15 cellular contexts compared by ENCODE assay signal in the genomic region with DNA sequence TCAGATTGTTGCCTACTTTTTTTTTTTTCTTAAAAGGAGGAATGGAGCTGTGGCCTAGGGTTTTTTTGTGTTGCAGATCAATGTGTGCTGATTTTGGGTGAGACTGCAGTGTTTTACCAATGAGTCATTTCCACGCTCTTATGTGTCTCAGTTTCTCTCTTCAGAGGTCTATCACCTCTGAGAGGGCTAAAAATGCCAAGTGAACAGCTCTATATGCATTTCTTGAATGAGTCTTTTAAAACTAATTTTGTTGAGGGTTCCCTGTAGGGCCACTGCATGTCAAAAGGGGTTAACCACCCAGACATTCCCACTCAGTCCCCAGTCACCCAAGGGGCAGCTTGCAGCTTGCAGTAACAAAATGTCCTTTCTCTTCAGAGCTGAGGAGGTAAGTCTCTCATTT. TPM values are rescaled to one million over a fixed set of nuclear protein-coding genes. Genes with fewer than 3 reads are reported as not detected.
DNase-seq lines count a peak whose midpoint lies in the region; ATAC-seq and TF ChIP-seq lines count a peak whose summit lies in the region.
"Had no signal": no experiment of that assay in that cellular context is flagged by ENCODE, and none has a peak within 500 bp of the region (broad histone marks: within the 10 kb centered on the region; RNA-seq: fewer than 3 reads in every experiment).

No MANE protein-coding gene starts in this region.

- H3K4me1 ChIP-seq in fibroblast of lung (ENCODE audit: control insufficient read depth, extremely low read depth, insufficient read depth, low read length): no peaks in the 10 kb centered on the region
- no peaks in the 10 kb centered on the region for H3K4me1 ChIP-seq in gastroesophageal sphincter

- H3K9me3 ChIP-seq in fibroblast of lung (ENCODE audit: control insufficient read depth, insufficient read depth, low read depth, low read length): no peaks in the 10 kb centered on the region
- no peaks in the 10 kb centered on the region for H3K9me3 ChIP-seq in gastroesophageal sphincter

- no peaks in the 10 kb centered on the region for H3K36me3 ChIP-seq in fibroblast of lung (ENCODE audit: control insufficient read depth, insufficient read depth, low read length)
- no peaks in the 10 kb centered on the region for H3K36me3 ChIP-seq in gastroesophageal sphincter

- no peak for TF ChIP-seq CTCF in fibroblast of lung (conservative IDR thresholded peaks at IDR 0.05 in 1 of 2, IDR thresholded peaks at IDR 0.05 in 1 of 2; ENCODE audit: low read depth in 1 of 2, low read length in 2 of 2)
- TF ChIP-seq CTCF in gastroesophageal sphincter (IDR thresholded peaks at IDR 0.05): no peak

- no peak overlapping the region for H3K4me3 ChIP-seq in fibroblast of lung (replicated peaks in 1 of 4; ENCODE audit: control extremely low read depth in 1 of 4, insufficient read depth in 1 of 4, low read depth in 3 of 4, low read length in 4 of 4)
- H3K4me3 ChIP-seq in gastroesophageal sphincter: no peak overlapping the region

- H2AFZ ChIP-seq in fibroblast of lung (ENCODE audit: low read length): no peak overlapping the region

- TF ChIP-seq EP300 in gastroesophageal sphincter (IDR thresholded peaks at IDR 0.05): no peak

- H4K20me1 ChIP-seq in fibroblast of lung (ENCODE audit: control insufficient read depth, extremely low read depth, insufficient read depth, low read length): no peaks in the 10 kb centered on the region

- WGBS in gastroesophageal sphincter (ENCODE audit: low coverage in 1 of 2), 2 donors: 100% methylated on average over 1 of the region's 1 CpG; no CpG with 5 or more reads in 1 of the 2 donors

- TF ChIP-seq POLR2A in GM18505 (IDR thresholded peaks at IDR 0.05; ENCODE audit: borderline replicate concordance, extremely low read depth, insufficient read depth, insufficient read length): no peak
- TF ChIP-seq POLR2A in gastroesophageal sphincter (IDR thresholded peaks at IDR 0.05): no peak

- ATAC-seq in GM18505 (IDR thresholded peaks at IDR 0.05; ENCODE audit: unreplicated experiment) (peak; percentile 73), GM21381 (IDR thresholded peaks at IDR 0.05; ENCODE audit: unreplicated experiment) (peak; percentile 90), HG03354 (IDR thresholded peaks at IDR 0.05; ENCODE audit: poor library complexity, severe bottlenecking, unreplicated experiment) (peak; percentile 55), gastroesophageal sphincter (no peak)
- ATAC-seq: PC-3 had no signal

- H3K9ac ChIP-seq in fibroblast of lung (ENCODE audit: insufficient read depth, low read length): no peak overlapping the region

- H3K27me3 ChIP-seq in fibroblast of lung (ENCODE audit: control insufficient read depth, insufficient read depth, low read length) (no peaks in the 10 kb centered on the region), gastroesophageal sphincter (no peaks in the 10 kb centered on the region)

- no peaks in the 10 kb centered on the region for H3K79me2 ChIP-seq in fibroblast of lung (ENCODE audit: control insufficient read depth, insufficient read depth, low read length)

- DNase-seq in fibroblast of lung (ENCODE audit: low read depth in 2 of 2) (peak; percentile 18 to 73), activated gamma-delta T cell (lab: John Stamatoyannopoulos, UW) (no peak), NCI-H1417 (lab: John Stamatoyannopoulos, UW) (no peak)
- no peak for DNase-seq in stimulated activated CD4-positive, alpha-beta T cell treated with anti-CD3 and anti-CD28 coated beads, Interleukin-15, amount 100 ng/mL, for 24 hours
- DNase-seq: activated naive CD4-positive, alpha-beta T cell treated with Interleukin-2 at 50 U/mL for 16 hours; C1 segment of cervical spinal cord; immature natural killer cell; NCI-H1417 treated with DMSO at 0.1 percent for 48 hours; PC-3 had no signal

- H3K4me2 ChIP-seq in fibroblast of lung (ENCODE audit: extremely low read depth, insufficient read depth, low read length): no peak overlapping the region

- H3K27ac ChIP-seq in fibroblast of lung (ENCODE audit: insufficient read depth, low read length) (no peak overlapping the region), gastroesophageal sphincter (no peak overlapping the region)
- H3K27ac ChIP-seq: VCaP had no signal

RNA-seq across cellular contexts. Expression of a gene that starts 24.3 kb away (rescaled TPM):
- total RNA-seq in fibroblast of lung (0.33 and 1.0 TPM in 2 replicates), gastroesophageal sphincter (1 to 10 TPM in 2 of 4 donors, under 1 TPM in 2; 0.13 to 2.3 (median 1.2) TPM)
- 0.33 and 0.46 TPM in 2 replicates for polyA plus RNA-seq in fibroblast of lung
- 0.26 and 0.38 TPM in 2 replicates for polyA plus RNA-seq in fibroblast of lung (2012)
- polyA minus RNA-seq in fibroblast of lung (ENCODE audit: low replicate concordance): not detected in 2 replicates
- total RNA-seq: PC-3 had no signal

RNA-seq across cellular contexts. Expression of a gene that starts 32.2 kb away (rescaled TPM):
- total RNA-seq in fibroblast of lung (under 0.01 TPM in 1 of 2 replicates, not detected in the other), gastroesophageal sphincter (not detected)
- not detected in 2 replicates for polyA plus RNA-seq in fibroblast of lung
- polyA plus RNA-seq in fibroblast of lung (2012): not detected in 2 replicates
- polyA minus RNA-seq in fibroblast of lung (ENCODE audit: low replicate concordance): not detected in 2 replicates
- total RNA-seq: omental fat pad, PC-3 had no signal
- polyA plus RNA-seq: immature natural killer cell had no signal

RNA-seq across cellular contexts. Expression of a gene that starts 36.5 kb away (rescaled TPM):
- total RNA-seq in fibroblast of lung: 9.2 and 21.1 TPM in 2 replicates
- 2.4 and 3.5 TPM in 2 replicates for polyA plus RNA-seq in fibroblast of lung
- 1.7 and 2.9 TPM in 2 replicates for polyA plus RNA-seq in fibroblast of lung (2012)
- polyA minus RNA-seq in fibroblast of lung (ENCODE audit: low replicate concordance): 0.31 TPM in 1 of 2 replicates, not detected in the other
- 10 to 100 TPM in 3 of 4 donors, 1 to 10 TPM in 1; 8.3 to 29.4 (median 11.9) TPM for total RNA-seq in gastroesophageal sphincter

Comparison
In these comparisons a context has a peak if more than half of its experiments do, and no peak if none do; other contexts are left out.
1. DNase-seq: peak in fibroblast of lung (2 of 2); none in activated gamma-delta T cell (single experiment), stimulated activated CD4-positive, alpha-beta T cell treated with anti-CD3 and anti-CD28 coated beads, Interleukin-15, amount 100 ng/mL, for 24 hours (single experiment) and NCI-H1417 (0 of 3).